Comparison of ENCODE assay signal across 8 cellular contexts in the genomic region with DNA sequence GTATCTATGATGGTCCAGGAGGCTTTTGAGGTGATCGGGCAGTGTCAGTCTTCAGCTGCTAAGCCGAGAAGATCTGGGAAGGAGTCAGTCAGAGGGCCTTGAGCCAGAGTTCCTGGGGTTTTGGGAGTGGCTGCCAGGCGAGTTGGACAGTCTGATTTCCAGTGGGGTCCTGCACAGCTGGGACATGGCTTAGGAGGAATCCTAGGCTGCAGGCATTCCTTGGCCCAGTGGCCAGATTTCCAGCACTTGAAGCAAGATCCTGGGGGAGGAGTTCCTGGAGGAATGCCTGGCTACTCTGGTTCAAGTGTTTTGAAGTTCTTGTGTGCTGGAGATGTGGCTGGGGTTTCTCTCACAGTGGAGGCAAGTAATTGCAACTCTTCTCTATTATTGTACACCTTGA.
A peak's percentile ranks its signal among the peaks of the same experiment; 100 is the strongest.
DNase-seq lines count a peak whose midpoint lies in the region; ATAC-seq and TF ChIP-seq lines count a peak whose summit lies in the region.
"Not testable (repeated sequence)": the region's sequence is repeated elsewhere in the genome, so short reads cannot be mapped to it uniquely, and the experiment has no call there.

No MANE protein-coding gene starts in this region.

- DNase-seq in MG63: peak; percentile 93
- peak; percentile 12 for DNase-seq in fibroblast of mammary gland (ENCODE audit: low read depth)
- DNase-seq in heart right ventricle: peak; percentile 25 to 47
- DNase-seq in right cardiac atrium: peak; percentile 75 to 89 (median 82)
- peak; percentile 75 for DNase-seq in myocyte (ENCODE audit: low read depth)
- DNase-seq in sigmoid colon: peak; percentile 86
- peak; percentile 5 to 9 for DNase-seq in thyroid gland
- DNase-seq in uterus: peak; percentile 18 to 66

- not testable (repeated sequence) for ATAC-seq in heart right ventricle, right cardiac atrium

- TF ChIP-seq CTCF in fibroblast of mammary gland (conservative IDR thresholded peaks at IDR 0.05; ENCODE audit: control insufficient read depth, insufficient read depth, low read depth, low read length); heart right ventricle (IDR thresholded peaks at IDR 0.05); sigmoid colon (IDR thresholded peaks at IDR 0.05); thyroid gland (IDR thresholded peaks at IDR 0.05); uterus (IDR thresholded peaks at IDR 0.05): not testable (repeated sequence)

- intact Hi-C loops in heart right ventricle (cut with DNase I); right cardiac atrium (cut with DNase I); sigmoid colon (cut with DNase I); thyroid gland (cut with DNase I); uterus (cut with DNase I; ENCODE audit: low total_unique reads): not testable (repeated sequence)

- not testable (repeated sequence) for TF ChIP-seq POLR2A in sigmoid colon (IDR thresholded peaks at IDR 0.05); thyroid gland (IDR thresholded peaks at IDR 0.05); uterus (IDR thresholded peaks at IDR 0.05)

- not testable (repeated sequence) for H3K4me1 ChIP-seq in heart right ventricle; right cardiac atrium (ENCODE audit: control insufficient read depth, insufficient read depth, low read length); sigmoid colon; thyroid gland; uterus

- H3K27ac ChIP-seq in heart right ventricle; right cardiac atrium (ENCODE audit: low read length); sigmoid colon; thyroid gland; uterus: not testable (repeated sequence)

- not testable (repeated sequence) for H3K27me3 ChIP-seq in MG63; heart right ventricle; right cardiac atrium (ENCODE audit: control insufficient read depth, insufficient read depth); sigmoid colon; thyroid gland; uterus

- TF ChIP-seq EP300 in sigmoid colon (IDR thresholded peaks at IDR 0.05): not testable (repeated sequence)

- not testable (repeated sequence) for H3K9me3 ChIP-seq in MG63; right cardiac atrium (ENCODE audit: control insufficient read depth, low read length); sigmoid colon; thyroid gland; uterus
- H3K9me3 ChIP-seq in heart right ventricle: peaks cover 0 to 14% (median 0%) of the 10 kb centered on the region in 11 donors

- 56 to 67% methylated on average over 3 of the region's 3 CpGs for WGBS in heart right ventricle, 2 donors
- 43% methylated on average over 3 of the region's 3 CpGs for WGBS in right cardiac atrium
- WGBS in sigmoid colon, 2 donors: 60 to 65% methylated on average over 3 of the region's 3 CpGs
- WGBS in thyroid gland, 2 donors: 51 to 66% methylated on average over 3 of the region's 3 CpGs

- not testable (repeated sequence) for H3K36me3 ChIP-seq in MG63, heart right ventricle, sigmoid colon, thyroid gland, uterus

- H3K4me3 ChIP-seq in MG63; fibroblast of mammary gland (ENCODE audit: control insufficient read depth, low read depth, low read length); heart right ventricle; right cardiac atrium (ENCODE audit: low read length); sigmoid colon; thyroid gland (replicated peaks in 1 of 3); uterus: not testable (repeated sequence)

Comparison
In these comparisons a context has a peak if more than half of its experiments do, and no peak if none do; other contexts are left out.
1. DNase-seq: peak in every context shown above with its lines; median percentile 93 in MG63; 86 in sigmoid colon; 82 in right cardiac atrium; 75 in myocyte; 42 in uterus; 36 in heart right ventricle; 12 in fibroblast of mammary gland; 7 in thyroid gland.